Comparison of ENCODE assay signal across 19 cellular contexts in genomic region chr10:70223728-70224127, GRCh38. TPM values are rescaled to one million over a fixed set of nuclear protein-coding genes. Genes with fewer than 3 reads are reported as not detected.
DNase-seq lines count a peak whose midpoint lies in the region; ATAC-seq, FAIRE-seq and TF ChIP-seq lines count a peak whose summit lies in the region.
"Had no signal": no experiment of that assay in that cellular context is flagged by ENCODE, and none has a peak within 500 bp of the region (broad histone marks: within the 10 kb centered on the region; RNA-seq: fewer than 3 reads in every experiment).

No MANE protein-coding gene starts in this region.

- TF ChIP-seq CTCF in RWPE2 (IDR thresholded peaks at IDR 0.05; ENCODE audit: poor library complexity, severe bottlenecking) (no peak), fibroblast of villous mesenchyme (IDR thresholded peaks at IDR 0.05; ENCODE audit: insufficient read depth, low read depth, low read length) (no peak), D721Med (IDR thresholded peaks at IDR 0.05; ENCODE audit: insufficient read depth, missing control alignments) (no peak)

- H3K27me3 Mint-ChIP-seq in T-helper 2 cell treated with Interferon-gamma antibody and Interleukin-4, amounts not matched to agents 5 μg/mL and 100 μg/mL, for 36 hours (ENCODE audit: low read depth), result no peaks in the 10 kb centered on the region
- H3K27me3 Mint-ChIP-seq: B cell; CD4-positive, alpha-beta memory T cell had no signal

- peaks cover 38% of the 10 kb centered on the region for H3K4me1 Mint-ChIP-seq in T-helper 2 cell treated with Interferon-gamma antibody and Interleukin-4, amounts not matched to agents 5 μg/mL and 100 μg/mL, for 36 hours (ENCODE audit: low read depth)

- DNase-seq in T-helper 2 cell treated with Interferon-gamma antibody and Interleukin-4, amounts not matched to agents 5 μg/mL and 100 μg/mL, for 36 hours (ENCODE audit: low spot score), result no peak
- DNase-seq in T-helper 2 cell (no peak), H54 (ENCODE audit: insufficient read length, low spot score) (no peak), RWPE2 (ENCODE audit: low spot score) (no peak), fibroblast of villous mesenchyme (ENCODE audit: low read depth) (peak; percentile 10), NCI-H524 (lab: John Stamatoyannopoulos, UW) (no peak), D721Med (ENCODE audit: insufficient read length, low spot score) (no peak), NCI-H1436 treated with DMSO at 0.1 percent for 48 hours (lab: John Stamatoyannopoulos, UW) (no peak)
- DNase-seq: CD4-positive, alpha-beta memory T cell; DMS79; KG1; NCI-H1092; NCI-H1694; NCI-H345; NCI-H526 treated with DMSO at 0.1 percent for 48 hours; RPMI8226 had no signal

- H3K36me3 Mint-ChIP-seq in T-helper 2 cell treated with Interferon-gamma antibody and Interleukin-4, amounts not matched to agents 5 μg/mL and 100 μg/mL, for 36 hours (ENCODE audit: low read depth), result peaks cover 32% of the 10 kb centered on the region

- no peaks in the 10 kb centered on the region for H3K9me3 Mint-ChIP-seq in T-helper 2 cell treated with Interferon-gamma antibody and Interleukin-4, amounts not matched to agents 5 μg/mL and 100 μg/mL, for 36 hours
- H3K9me3 Mint-ChIP-seq: CD4-positive, alpha-beta memory T cell had no signal

- peaks cover 30% of the 10 kb centered on the region for H3K4me1 ChIP-seq in RWPE2 (ENCODE audit: insufficient read depth, poor library complexity, severe bottlenecking)

- no peak overlapping the region for H3K4me3 Mint-ChIP-seq in T-helper 2 cell treated with Interferon-gamma antibody and Interleukin-4, amounts not matched to agents 5 μg/mL and 100 μg/mL, for 36 hours
- H3K4me3 Mint-ChIP-seq: B cell; CD4-positive, alpha-beta memory T cell had no signal

- H3K4me3 ChIP-seq in RWPE2 (ENCODE audit: severe bottlenecking) (no peak overlapping the region), fibroblast of villous mesenchyme (ENCODE audit: low read depth, low read length) (no peak overlapping the region)
- H3K4me3 ChIP-seq: GM12878 had no signal

- H3K36me3 ChIP-seq in RWPE2 (ENCODE audit: low read depth), result peaks cover 40% of the 10 kb centered on the region

- no peaks in the 10 kb centered on the region for H3K27me3 ChIP-seq in RWPE2 (ENCODE audit: insufficient read depth, poor library complexity, severe bottlenecking)

- FAIRE-seq in H54 (lab: Jason Lieb, UNC), result peak; percentile 45
- FAIRE-seq in D721Med (lab: Jason Lieb, UNC), result no peak
- FAIRE-seq: G401.6, GM12878 had no signal

- no peaks in the 10 kb centered on the region for H3K9me3 ChIP-seq in RWPE2 (ENCODE audit: severe bottlenecking)

- ATAC-seq in RWPE2 (ENCODE audit: low read depth), result no peak
- ATAC-seq: GM12878 had no signal

- H3K27ac ChIP-seq in RWPE2 (ENCODE audit: poor library complexity, severe bottlenecking), result peak overlapping the region; percentile 73

- TF ChIP-seq POLR2A in H54 (IDR thresholded peaks at IDR 0.05; ENCODE audit: low read depth, low read length), result no peak

- H3K27ac Mint-ChIP-seq in T-helper 2 cell treated with Interferon-gamma antibody and Interleukin-4, amounts not matched to agents 5 μg/mL and 100 μg/mL, for 36 hours, result peak overlapping the region; percentile 13
- H3K27ac Mint-ChIP-seq: B cell had no signal

RNA-seq across cellular contexts. Expression of gene PPA1, which starts 9.5 kb away (rescaled TPM):
- 139 and 219 TPM in 2 replicates for total RNA-seq in fibroblast of villous mesenchyme

RNA-seq across cellular contexts. Expression of gene SAR1A, which starts 53.4 kb away (rescaled TPM):
- total RNA-seq in fibroblast of villous mesenchyme, result 196 and 339 TPM in 2 replicates
